Comparison of ENCODE assay signal across 1 cellular context in the genomic region with DNA sequence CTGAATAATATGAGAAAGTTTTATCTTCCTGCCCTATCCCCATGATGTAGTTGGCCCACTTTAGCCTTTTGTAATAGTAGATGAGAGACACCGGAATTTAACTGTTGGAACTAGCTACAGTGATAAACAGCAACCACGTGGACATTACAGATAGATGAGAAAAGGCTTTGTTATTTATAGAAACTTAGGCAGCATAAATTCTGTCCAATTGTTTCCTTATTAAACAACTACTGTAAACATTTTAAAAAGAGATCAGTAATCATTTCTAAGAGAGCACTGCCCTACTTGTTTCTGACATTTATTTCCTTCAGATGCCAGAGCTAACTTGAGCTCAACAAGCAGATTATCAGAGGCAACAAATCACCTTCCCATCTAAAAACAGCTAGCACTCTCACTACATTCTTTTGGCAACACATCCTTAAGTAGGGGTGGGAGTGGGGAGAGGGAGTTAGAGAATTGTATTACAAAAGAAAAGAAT.
TF ChIP-seq lines count a peak whose summit lies in the region.

No MANE protein-coding gene starts in this region.

TF ChIP-seq in K562, 482 proteins besides CTCF, POLR2A, EP300 and RAD21 (continued from another document and continues in another):
- TF ChIP-seq, protein P1, sequence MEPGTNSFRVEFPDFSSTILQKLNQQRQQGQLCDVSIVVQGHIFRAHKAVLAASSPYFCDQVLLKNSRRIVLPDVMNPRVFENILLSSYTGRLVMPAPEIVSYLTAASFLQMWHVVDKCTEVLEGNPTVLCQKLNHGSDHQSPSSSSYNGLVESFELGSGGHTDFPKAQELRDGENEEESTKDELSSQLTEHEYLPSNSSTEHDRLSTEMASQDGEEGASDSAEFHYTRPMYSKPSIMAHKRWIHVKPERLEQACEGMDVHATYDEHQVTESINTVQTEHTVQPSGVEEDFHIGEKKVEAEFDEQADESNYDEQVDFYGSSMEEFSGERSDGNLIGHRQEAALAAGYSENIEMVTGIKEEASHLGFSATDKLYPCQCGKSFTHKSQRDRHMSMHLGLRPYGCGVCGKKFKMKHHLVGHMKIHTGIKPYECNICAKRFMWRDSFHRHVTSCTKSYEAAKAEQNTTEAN (CRISPR knock-in tag; IDR thresholded peaks at IDR 0.05): no peak
- TF ChIP-seq, protein P2, sequence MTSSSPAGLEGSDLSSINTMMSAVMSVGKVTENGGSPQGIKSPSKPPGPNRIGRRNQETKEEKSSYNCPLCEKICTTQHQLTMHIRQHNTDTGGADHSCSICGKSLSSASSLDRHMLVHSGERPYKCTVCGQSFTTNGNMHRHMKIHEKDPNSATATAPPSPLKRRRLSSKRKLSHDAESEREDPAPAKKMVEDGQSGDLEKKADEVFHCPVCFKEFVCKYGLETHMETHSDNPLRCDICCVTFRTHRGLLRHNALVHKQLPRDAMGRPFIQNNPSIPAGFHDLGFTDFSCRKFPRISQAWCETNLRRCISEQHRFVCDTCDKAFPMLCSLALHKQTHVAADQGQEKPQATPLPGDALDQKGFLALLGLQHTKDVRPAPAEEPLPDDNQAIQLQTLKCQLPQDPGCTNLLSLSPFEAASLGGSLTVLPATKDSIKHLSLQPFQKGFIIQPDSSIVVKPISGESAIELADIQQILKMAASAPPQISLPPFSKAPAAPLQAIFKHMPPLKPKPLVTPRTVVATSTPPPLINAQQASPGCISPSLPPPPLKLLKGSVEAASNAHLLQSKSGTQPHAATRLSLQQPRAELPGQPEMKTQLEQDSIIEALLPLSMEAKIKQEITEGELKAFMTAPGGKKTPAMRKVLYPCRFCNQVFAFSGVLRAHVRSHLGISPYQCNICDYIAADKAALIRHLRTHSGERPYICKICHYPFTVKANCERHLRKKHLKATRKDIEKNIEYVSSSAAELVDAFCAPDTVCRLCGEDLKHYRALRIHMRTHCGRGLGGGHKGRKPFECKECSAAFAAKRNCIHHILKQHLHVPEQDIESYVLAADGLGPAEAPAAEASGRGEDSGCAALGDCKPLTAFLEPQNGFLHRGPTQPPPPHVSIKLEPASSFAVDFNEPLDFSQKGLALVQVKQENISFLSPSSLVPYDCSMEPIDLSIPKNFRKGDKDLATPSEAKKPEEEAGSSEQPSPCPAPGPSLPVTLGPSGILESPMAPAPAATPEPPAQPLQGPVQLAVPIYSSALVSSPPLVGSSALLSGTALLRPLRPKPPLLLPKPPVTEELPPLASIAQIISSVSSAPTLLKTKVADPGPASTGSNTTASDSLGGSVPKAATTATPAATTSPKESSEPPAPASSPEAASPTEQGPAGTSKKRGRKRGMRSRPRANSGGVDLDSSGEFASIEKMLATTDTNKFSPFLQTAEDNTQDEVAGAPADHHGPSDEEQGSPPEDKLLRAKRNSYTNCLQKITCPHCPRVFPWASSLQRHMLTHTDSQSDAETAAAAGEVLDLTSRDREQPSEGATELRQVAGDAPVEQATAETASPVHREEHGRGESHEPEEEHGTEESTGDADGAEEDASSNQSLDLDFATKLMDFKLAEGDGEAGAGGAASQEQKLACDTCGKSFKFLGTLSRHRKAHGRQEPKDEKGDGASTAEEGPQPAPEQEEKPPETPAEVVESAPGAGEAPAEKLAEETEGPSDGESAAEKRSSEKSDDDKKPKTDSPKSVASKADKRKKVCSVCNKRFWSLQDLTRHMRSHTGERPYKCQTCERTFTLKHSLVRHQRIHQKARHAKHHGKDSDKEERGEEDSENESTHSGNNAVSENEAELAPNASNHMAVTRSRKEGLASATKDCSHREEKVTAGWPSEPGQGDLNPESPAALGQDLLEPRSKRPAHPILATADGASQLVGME (CRISPR knock-in tag; IDR thresholded peaks at IDR 0.05): no peak
- TF ChIP-seq TAF1 (IDR thresholded peaks at IDR 0.05; ENCODE audit: control insufficient read depth, extremely low read depth, insufficient read depth, low read length, severe bottlenecking): no peak
- peak; percentile 13 for TF ChIP-seq CCNT2 (IDR thresholded peaks at IDR 0.05; ENCODE audit: borderline replicate concordance, extremely low read depth, insufficient read length, low read depth, low read length)
- TF ChIP-seq, protein P3, sequence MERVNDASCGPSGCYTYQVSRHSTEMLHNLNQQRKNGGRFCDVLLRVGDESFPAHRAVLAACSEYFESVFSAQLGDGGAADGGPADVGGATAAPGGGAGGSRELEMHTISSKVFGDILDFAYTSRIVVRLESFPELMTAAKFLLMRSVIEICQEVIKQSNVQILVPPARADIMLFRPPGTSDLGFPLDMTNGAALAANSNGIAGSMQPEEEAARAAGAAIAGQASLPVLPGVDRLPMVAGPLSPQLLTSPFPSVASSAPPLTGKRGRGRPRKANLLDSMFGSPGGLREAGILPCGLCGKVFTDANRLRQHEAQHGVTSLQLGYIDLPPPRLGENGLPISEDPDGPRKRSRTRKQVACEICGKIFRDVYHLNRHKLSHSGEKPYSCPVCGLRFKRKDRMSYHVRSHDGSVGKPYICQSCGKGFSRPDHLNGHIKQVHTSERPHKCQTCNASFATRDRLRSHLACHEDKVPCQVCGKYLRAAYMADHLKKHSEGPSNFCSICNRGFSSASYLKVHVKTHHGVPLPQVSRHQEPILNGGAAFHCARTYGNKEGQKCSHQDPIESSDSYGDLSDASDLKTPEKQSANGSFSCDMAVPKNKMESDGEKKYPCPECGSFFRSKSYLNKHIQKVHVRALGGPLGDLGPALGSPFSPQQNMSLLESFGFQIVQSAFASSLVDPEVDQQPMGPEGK (CRISPR knock-in tag; IDR thresholded peaks at IDR 0.05; ENCODE audit: borderline replicate concordance): no peak
- peak; percentile 0 for TF ChIP-seq TAF9B (IDR thresholded peaks at IDR 0.05; ENCODE audit: partially characterized antibody)
- no peak for TF ChIP-seq KDM4B (IDR thresholded peaks at IDR 0.05; ENCODE audit: borderline replicate concordance in 2 of 2, low read depth in 1 of 2)
- TF ChIP-seq, protein P4, sequence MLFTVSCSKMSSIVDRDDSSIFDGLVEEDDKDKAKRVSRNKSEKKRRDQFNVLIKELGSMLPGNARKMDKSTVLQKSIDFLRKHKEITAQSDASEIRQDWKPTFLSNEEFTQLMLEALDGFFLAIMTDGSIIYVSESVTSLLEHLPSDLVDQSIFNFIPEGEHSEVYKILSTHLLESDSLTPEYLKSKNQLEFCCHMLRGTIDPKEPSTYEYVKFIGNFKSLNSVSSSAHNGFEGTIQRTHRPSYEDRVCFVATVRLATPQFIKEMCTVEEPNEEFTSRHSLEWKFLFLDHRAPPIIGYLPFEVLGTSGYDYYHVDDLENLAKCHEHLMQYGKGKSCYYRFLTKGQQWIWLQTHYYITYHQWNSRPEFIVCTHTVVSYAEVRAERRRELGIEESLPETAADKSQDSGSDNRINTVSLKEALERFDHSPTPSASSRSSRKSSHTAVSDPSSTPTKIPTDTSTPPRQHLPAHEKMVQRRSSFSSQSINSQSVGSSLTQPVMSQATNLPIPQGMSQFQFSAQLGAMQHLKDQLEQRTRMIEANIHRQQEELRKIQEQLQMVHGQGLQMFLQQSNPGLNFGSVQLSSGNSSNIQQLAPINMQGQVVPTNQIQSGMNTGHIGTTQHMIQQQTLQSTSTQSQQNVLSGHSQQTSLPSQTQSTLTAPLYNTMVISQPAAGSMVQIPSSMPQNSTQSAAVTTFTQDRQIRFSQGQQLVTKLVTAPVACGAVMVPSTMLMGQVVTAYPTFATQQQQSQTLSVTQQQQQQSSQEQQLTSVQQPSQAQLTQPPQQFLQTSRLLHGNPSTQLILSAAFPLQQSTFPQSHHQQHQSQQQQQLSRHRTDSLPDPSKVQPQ (CRISPR knock-in tag; IDR thresholded peaks at IDR 0.05; ENCODE audit: borderline replicate concordance): no peak
- no peak for TF ChIP-seq PHF8 (IDR thresholded peaks at IDR 0.05; ENCODE audit: borderline replicate concordance, low read length)
- TF ChIP-seq ESRRB (CRISPR knock-in tag; IDR thresholded peaks at IDR 0.05; ENCODE audit: borderline replicate concordance): no peak
- TF ChIP-seq KLF6 (CRISPR knock-in tag; IDR thresholded peaks at IDR 0.05; ENCODE audit: borderline replicate concordance): no peak
- no peak for TF ChIP-seq SRSF9 (IDR thresholded peaks at IDR 0.05; ENCODE audit: borderline replicate concordance, low read depth, low read length)
- no peak for TF ChIP-seq ZKSCAN3 (CRISPR knock-in tag; IDR thresholded peaks at IDR 0.05)
- TF ChIP-seq, protein P5, sequence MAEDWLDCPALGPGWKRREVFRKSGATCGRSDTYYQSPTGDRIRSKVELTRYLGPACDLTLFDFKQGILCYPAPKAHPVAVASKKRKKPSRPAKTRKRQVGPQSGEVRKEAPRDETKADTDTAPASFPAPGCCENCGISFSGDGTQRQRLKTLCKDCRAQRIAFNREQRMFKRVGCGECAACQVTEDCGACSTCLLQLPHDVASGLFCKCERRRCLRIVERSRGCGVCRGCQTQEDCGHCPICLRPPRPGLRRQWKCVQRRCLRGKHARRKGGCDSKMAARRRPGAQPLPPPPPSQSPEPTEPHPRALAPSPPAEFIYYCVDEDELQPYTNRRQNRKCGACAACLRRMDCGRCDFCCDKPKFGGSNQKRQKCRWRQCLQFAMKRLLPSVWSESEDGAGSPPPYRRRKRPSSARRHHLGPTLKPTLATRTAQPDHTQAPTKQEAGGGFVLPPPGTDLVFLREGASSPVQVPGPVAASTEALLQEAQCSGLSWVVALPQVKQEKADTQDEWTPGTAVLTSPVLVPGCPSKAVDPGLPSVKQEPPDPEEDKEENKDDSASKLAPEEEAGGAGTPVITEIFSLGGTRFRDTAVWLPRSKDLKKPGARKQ (CRISPR knock-in tag; IDR thresholded peaks at IDR 0.05): no peak
- TF ChIP-seq KLF1 (tag; IDR thresholded peaks at IDR 0.05): no peak
- peak in 1 of 2 experiments; percentile 28; a peak in 1 of 3 replicates for TF ChIP-seq CBX3 (IDR thresholded peaks at IDR 0.05; ENCODE audit: borderline replicate concordance in 1 of 2, low read length in 2 of 2)
- TF ChIP-seq NR4A1 (CRISPR knock-in tag; IDR thresholded peaks at IDR 0.05): no peak
- TF ChIP-seq NR4A1 (tag; IDR thresholded peaks at IDR 0.05): no peak
- no peak for TF ChIP-seq ZNF12 (CRISPR knock-in tag; IDR thresholded peaks at IDR 0.05)
- TF ChIP-seq, protein P6, sequence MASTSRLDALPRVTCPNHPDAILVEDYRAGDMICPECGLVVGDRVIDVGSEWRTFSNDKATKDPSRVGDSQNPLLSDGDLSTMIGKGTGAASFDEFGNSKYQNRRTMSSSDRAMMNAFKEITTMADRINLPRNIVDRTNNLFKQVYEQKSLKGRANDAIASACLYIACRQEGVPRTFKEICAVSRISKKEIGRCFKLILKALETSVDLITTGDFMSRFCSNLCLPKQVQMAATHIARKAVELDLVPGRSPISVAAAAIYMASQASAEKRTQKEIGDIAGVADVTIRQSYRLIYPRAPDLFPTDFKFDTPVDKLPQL (IDR thresholded peaks at IDR 0.05; ENCODE audit: extremely low read depth, insufficient read length): no peak
- TF ChIP-seq ESRRA (IDR thresholded peaks at IDR 0.05; ENCODE audit: borderline replicate concordance, low read depth): no peak
- no peak for TF ChIP-seq SMARCA5 (IDR thresholded peaks at IDR 0.05)
- no peak for TF ChIP-seq ZNF699 (CRISPR knock-in tag; IDR thresholded peaks at IDR 0.05; ENCODE audit: insufficient replicate concordance)
- TF ChIP-seq PML (IDR thresholded peaks at IDR 0.05; ENCODE audit: low read length): no peak
- no peak for TF ChIP-seq EGR1 (conservative IDR thresholded peaks at IDR 0.05)
- TF ChIP-seq CBFA2T3 (IDR thresholded peaks at IDR 0.05): peak; percentile 63
- peak; percentile 45; the same call in 1 of the 2 replicates for TF ChIP-seq LEF1 (IDR thresholded peaks at IDR 0.05)
- TF ChIP-seq ZNF586 (CRISPR knock-in tag; conservative IDR thresholded peaks at IDR 0.05): no peak
- TF ChIP-seq, protein P7, sequence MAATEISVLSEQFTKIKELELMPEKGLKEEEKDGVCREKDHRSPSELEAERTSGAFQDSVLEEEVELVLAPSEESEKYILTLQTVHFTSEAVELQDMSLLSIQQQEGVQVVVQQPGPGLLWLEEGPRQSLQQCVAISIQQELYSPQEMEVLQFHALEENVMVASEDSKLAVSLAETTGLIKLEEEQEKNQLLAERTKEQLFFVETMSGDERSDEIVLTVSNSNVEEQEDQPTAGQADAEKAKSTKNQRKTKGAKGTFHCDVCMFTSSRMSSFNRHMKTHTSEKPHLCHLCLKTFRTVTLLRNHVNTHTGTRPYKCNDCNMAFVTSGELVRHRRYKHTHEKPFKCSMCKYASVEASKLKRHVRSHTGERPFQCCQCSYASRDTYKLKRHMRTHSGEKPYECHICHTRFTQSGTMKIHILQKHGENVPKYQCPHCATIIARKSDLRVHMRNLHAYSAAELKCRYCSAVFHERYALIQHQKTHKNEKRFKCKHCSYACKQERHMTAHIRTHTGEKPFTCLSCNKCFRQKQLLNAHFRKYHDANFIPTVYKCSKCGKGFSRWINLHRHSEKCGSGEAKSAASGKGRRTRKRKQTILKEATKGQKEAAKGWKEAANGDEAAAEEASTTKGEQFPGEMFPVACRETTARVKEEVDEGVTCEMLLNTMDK (IDR thresholded peaks at IDR 0.05; ENCODE audit: borderline replicate concordance, insufficient read depth, low read depth, low read length, poor library complexity, severe bottlenecking): no peak
- no peak for TF ChIP-seq HSF4 (CRISPR knock-in tag; IDR thresholded peaks at IDR 0.05; ENCODE audit: borderline replicate concordance)
- TF ChIP-seq POLR2AphosphoS5 (IDR thresholded peaks at IDR 0.05; ENCODE audit: control insufficient read depth, insufficient read depth, low read depth, low read length): peak; percentile 23; the same call in 1 of the 2 replicates
- TF ChIP-seq, protein P8, sequence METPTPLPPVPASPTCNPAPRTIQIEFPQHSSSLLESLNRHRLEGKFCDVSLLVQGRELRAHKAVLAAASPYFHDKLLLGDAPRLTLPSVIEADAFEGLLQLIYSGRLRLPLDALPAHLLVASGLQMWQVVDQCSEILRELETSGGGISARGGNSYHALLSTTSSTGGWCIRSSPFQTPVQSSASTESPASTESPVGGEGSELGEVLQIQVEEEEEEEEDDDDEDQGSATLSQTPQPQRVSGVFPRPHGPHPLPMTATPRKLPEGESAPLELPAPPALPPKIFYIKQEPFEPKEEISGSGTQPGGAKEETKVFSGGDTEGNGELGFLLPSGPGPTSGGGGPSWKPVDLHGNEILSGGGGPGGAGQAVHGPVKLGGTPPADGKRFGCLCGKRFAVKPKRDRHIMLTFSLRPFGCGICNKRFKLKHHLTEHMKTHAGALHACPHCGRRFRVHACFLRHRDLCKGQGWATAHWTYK (CRISPR knock-in tag; IDR thresholded peaks at IDR 0.05): no peak
- no peak for TF ChIP-seq ZNF212 (CRISPR knock-in tag; IDR thresholded peaks at IDR 0.05)
- TF ChIP-seq, protein P9, sequence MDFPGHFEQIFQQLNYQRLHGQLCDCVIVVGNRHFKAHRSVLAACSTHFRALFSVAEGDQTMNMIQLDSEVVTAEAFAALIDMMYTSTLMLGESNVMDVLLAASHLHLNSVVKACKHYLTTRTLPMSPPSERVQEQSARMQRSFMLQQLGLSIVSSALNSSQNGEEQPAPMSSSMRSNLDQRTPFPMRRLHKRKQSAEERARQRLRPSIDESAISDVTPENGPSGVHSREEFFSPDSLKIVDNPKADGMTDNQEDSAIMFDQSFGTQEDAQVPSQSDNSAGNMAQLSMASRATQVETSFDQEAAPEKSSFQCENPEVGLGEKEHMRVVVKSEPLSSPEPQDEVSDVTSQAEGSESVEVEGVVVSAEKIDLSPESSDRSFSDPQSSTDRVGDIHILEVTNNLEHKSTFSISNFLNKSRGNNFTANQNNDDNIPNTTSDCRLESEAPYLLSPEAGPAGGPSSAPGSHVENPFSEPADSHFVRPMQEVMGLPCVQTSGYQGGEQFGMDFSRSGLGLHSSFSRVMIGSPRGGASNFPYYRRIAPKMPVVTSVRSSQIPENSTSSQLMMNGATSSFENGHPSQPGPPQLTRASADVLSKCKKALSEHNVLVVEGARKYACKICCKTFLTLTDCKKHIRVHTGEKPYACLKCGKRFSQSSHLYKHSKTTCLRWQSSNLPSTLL (IDR thresholded peaks at IDR 0.05): no peak
- TF ChIP-seq ZNF121 (CRISPR knock-in tag; conservative IDR thresholded peaks at IDR 0.05): no peak
- TF ChIP-seq TCFL5 (CRISPR knock-in tag; conservative IDR thresholded peaks at IDR 0.05): no peak
